ENCODE assay signal across 27 cellular contexts in genomic region chr1:23116216-23116836, GRCh38. TPM values are rescaled to one million over a fixed set of nuclear protein-coding genes. Genes with fewer than 3 reads are reported as not detected.
DNase-seq lines count a peak whose midpoint lies in the region; ATAC-seq and TF ChIP-seq lines count a peak whose summit lies in the region.
"Had no signal": no experiment of that assay in that cellular context is flagged by ENCODE, and none has a peak within 500 bp of the region (broad histone marks: within the 10 kb centered on the region; RNA-seq: fewer than 3 reads in every experiment).

No MANE protein-coding gene starts in this region.

- TF ChIP-seq CTCF in CD8-positive, alpha-beta T cell (IDR thresholded peaks at IDR 0.05) = no peak
- TF ChIP-seq CTCF in RWPE1 (conservative IDR thresholded peaks at IDR 0.05; ENCODE audit: low read depth) (no peak), colonic mucosa (IDR thresholded peaks at IDR 0.05) (no peak), nephron (IDR thresholded peaks at IDR 0.05; ENCODE audit: unreplicated experiment in 3 of 3) (no peak)

- no peak overlapping the region for H3K4me3 Mint-ChIP-seq in CD8-positive, alpha-beta T cell
- no peak overlapping the region for H3K4me3 Mint-ChIP-seq in nephron
- H3K4me3 Mint-ChIP-seq: neural progenitor cell had no signal

- peak overlapping the region; percentile 18 for H3K27ac Mint-ChIP-seq in CD8-positive, alpha-beta T cell
- H3K27ac Mint-ChIP-seq in nephron = peak overlapping the region in 2 of 3 experiments; percentile 10 to 31

- no peak overlapping the region for H3K27ac ChIP-seq in CD8-positive, alpha-beta T cell (ENCODE audit: low read depth, low read length)
- H3K27ac ChIP-seq in RWPE1 (peak overlapping the region; percentile 75), colonic mucosa (no peak overlapping the region)
- H3K27ac ChIP-seq: breast epithelium, heart left ventricle, left lung, neural progenitor cell, prostate gland, stomach, tibial nerve had no signal

- H3K4me1 ChIP-seq in CD8-positive, alpha-beta T cell (ENCODE audit: insufficient read depth, low read length) = peaks cover 37% of the 10 kb centered on the region
- no peaks in the 10 kb centered on the region for H3K4me1 ChIP-seq in colonic mucosa
- H3K4me1 ChIP-seq: breast epithelium had no signal

- H3K9me3 Mint-ChIP-seq in CD8-positive, alpha-beta T cell = no peaks in the 10 kb centered on the region
- H3K9me3 Mint-ChIP-seq in nephron = no peaks in the 10 kb centered on the region
- H3K9me3 Mint-ChIP-seq: neural progenitor cell had no signal

- no peaks in the 10 kb centered on the region for H3K36me3 ChIP-seq in CD8-positive, alpha-beta T cell (ENCODE audit: insufficient read depth, low read length)
- no peaks in the 10 kb centered on the region for H3K36me3 ChIP-seq in colonic mucosa
- H3K36me3 ChIP-seq: breast epithelium, heart left ventricle, left lung, neural progenitor cell, prostate gland, stomach, tibial nerve had no signal

- no peaks in the 10 kb centered on the region for H3K9me3 ChIP-seq in CD8-positive, alpha-beta T cell (ENCODE audit: low read length)
- H3K9me3 ChIP-seq in colonic mucosa = no peaks in the 10 kb centered on the region
- H3K9me3 ChIP-seq: breast epithelium, heart left ventricle, left lung, prostate gland, stomach, tibial nerve had no signal

- peaks cover 68% of the 10 kb centered on the region for H3K4me1 Mint-ChIP-seq in CD8-positive, alpha-beta T cell (ENCODE audit: low read depth)
- H3K4me1 Mint-ChIP-seq in nephron = peaks cover 47% of the 10 kb centered on the region

- ATAC-seq in CD8-positive, alpha-beta T cell = no peak
- ATAC-seq in GM18861 (IDR thresholded peaks at IDR 0.05; ENCODE audit: unreplicated experiment) = no peak
- ATAC-seq: heart left ventricle, left lung had no signal

- POLR2A ChIA-PET in CD8-positive, alpha-beta T cell (lab: Charles Lee) = interaction anchor here (1.0 kb wide), 1 partner anchor 50 kb away, joined by 6 read pairs; no protein-coding TSS in a partner anchor
- POLR2A ChIA-PET in RWPE1 (lab: Yijun Ruan, JAX; ENCODE audit: low non-redundant PET) = no interaction called here

- H3K27me3 ChIP-seq in CD8-positive, alpha-beta T cell (ENCODE audit: insufficient read depth, low read length) = no peaks in the 10 kb centered on the region
- no peaks in the 10 kb centered on the region for H3K27me3 ChIP-seq in colonic mucosa
- H3K27me3 ChIP-seq: breast epithelium, heart left ventricle, left lung, neural progenitor cell, stomach, tibial nerve had no signal

- intact Hi-C loops in CD8-positive, alpha-beta T cell (cut with DNase I, micrococcal nuclease) = no loop called here
- intact Hi-C loops in colonic mucosa (cut with DNase I) = no loop called here

- H3K9ac ChIP-seq in colonic mucosa (ENCODE audit: low read depth in 2 of 2, low read length in 2 of 2) = no peak overlapping the region
- H3K9ac ChIP-seq: neural progenitor cell had no signal

- no peaks in the 10 kb centered on the region for H3K36me3 Mint-ChIP-seq in CD8-positive, alpha-beta T cell
- H3K36me3 Mint-ChIP-seq in nephron (ENCODE audit: low read depth) = no peaks in the 10 kb centered on the region
- H3K36me3 Mint-ChIP-seq: neural progenitor cell had no signal

- H3K27me3 Mint-ChIP-seq in CD8-positive, alpha-beta T cell (ENCODE audit: low read depth) = no peaks in the 10 kb centered on the region
- H3K27me3 Mint-ChIP-seq in nephron (ENCODE audit: low read depth) = no peaks in the 10 kb centered on the region

- no peak for DNase-seq in CD8-positive, alpha-beta T cell
- DNase-seq in RWPE1 (ENCODE audit: low spot score) (no peak), colonic mucosa (peak; percentile 12), SW480 (ENCODE audit: low spot score) (no peak), NK-92 (lab: John Stamatoyannopoulos, UW; ENCODE audit: unreplicated experiment) (no peak)
- no peak for DNase-seq in activated effector memory CD4-positive, alpha-beta T cell treated with Interleukin-2 at 50 U/mL for 16 hours
- DNase-seq: activated CD4-positive, alpha-beta T cell treated with anti-CD3 and anti-CD28 coated beads for 4 hours; activated CD8-positive, alpha-beta memory T cell treated with anti-CD3 and anti-CD28 coated beads, Interleukin-2, amount 50 U/mL, for 4 hours; COR-L47; DMS79; heart left ventricle; left lung; midbrain; NCI-H1092; NCI-H1930; NCI-H2227 treated with DMSO at 0.1 percent for 48 hours; NCI-H748 treated with DMSO at 0.1 percent for 48 hours; SHP77; stimulated activated CD4-positive, alpha-beta T cell treated with anti-CD3 and anti-CD28 coated beads, Interleukin-2, amount 100 ng/mL, for 48 hours; stomach had no signal

- H3K4me3 ChIP-seq in CD8-positive, alpha-beta T cell (ENCODE audit: low read depth, low read length) = no peak overlapping the region
- no peak overlapping the region for H3K4me3 ChIP-seq in colonic mucosa
- H3K4me3 ChIP-seq: breast epithelium, heart left ventricle, left lung, neural progenitor cell, prostate gland, smooth muscle cell, stomach, tibial nerve had no signal

- CTCF ChIA-PET in CD8-positive, alpha-beta T cell (lab: Charles Lee) = interaction anchor here (0.6 to 9.1 kb wide), 3 partner anchors 17 to 709 kb away, joined by 3 to 73 read pairs (median 6); no protein-coding TSS in a partner anchor
- CTCF ChIA-PET in RWPE1 (lab: Yijun Ruan, JAX) = no interaction called here

RNA-seq across cellular contexts. Expression of gene LUZP1, which starts 52.3 kb away (rescaled TPM):
- 10 to 100 TPM; 51.0 to 52.5 TPM for total RNA-seq in CD8-positive, alpha-beta T cell
- total RNA-seq in colonic mucosa = 10 to 100 TPM; 42.4 to 50.4 TPM
